ENCODE assay signal across 12 cellular contexts in genomic region chr7:23418046-23418445, GRCh38. TPM values are rescaled to one million over a fixed set of nuclear protein-coding genes. Genes with fewer than 3 reads are reported as not detected.
DNase-seq lines count a peak whose midpoint lies in the region; ATAC-seq, FAIRE-seq and TF ChIP-seq lines count a peak whose summit lies in the region.
"Had no signal": no experiment of that assay in that cellular context is flagged by ENCODE, and none has a peak within 500 bp of the region (broad histone marks: within the 10 kb centered on the region; RNA-seq: fewer than 3 reads in every experiment).

No MANE protein-coding gene starts in this region.

- H3K36me3 ChIP-seq in astrocyte (ENCODE audit: insufficient read depth, low read length): peaks cover 15% of the 10 kb centered on the region

- no peak overlapping the region for H3K4me2 ChIP-seq in A549
- H3K4me2 ChIP-seq in astrocyte (ENCODE audit: low read length): peak overlapping the region; percentile 13

- intact Hi-C loops in lower leg skin (cut with DNase I; ENCODE audit: low total_unique reads) (no loop called here), head of caudate nucleus (cut with DNase I) (no loop called here)

- H3K27me3 ChIP-seq in astrocyte (ENCODE audit: insufficient read depth, low read length): no peaks in the 10 kb centered on the region
- H3K27me3 ChIP-seq: SJCRH30 had no signal

- no peak overlapping the region for H3K4me3 Mint-ChIP-seq in astrocyte (ENCODE audit: unreplicated experiment)
- H3K4me3 Mint-ChIP-seq: B cell, memory B cell had no signal

- CTCF ChIA-PET in A549 (lab: Yijun Ruan, JAX): interaction anchor here (1.4 to 1.7 kb wide), 2 partner anchors 12 to 142 kb away, joined by 5 read pairs; no protein-coding TSS in a partner anchor

- FAIRE-seq in A549 (lab: Jason Lieb, UNC) (no peak), astrocyte (lab: Jason Lieb, UNC) (no peak)

- H3K4me1 Mint-ChIP-seq in astrocyte (ENCODE audit: low read depth, unreplicated experiment): peaks cover 11% of the 10 kb centered on the region
- H3K4me1 Mint-ChIP-seq: memory B cell had no signal

- H3K27ac ChIP-seq in A549: no peak overlapping the region
- no peak overlapping the region for H3K27ac ChIP-seq in astrocyte (ENCODE audit: low read depth, low read length)
- H3K27ac ChIP-seq: SJCRH30 had no signal

- no peak for TF ChIP-seq RAD21 in A549 (conservative IDR thresholded peaks at IDR 0.05 in 1 of 2, IDR thresholded peaks at IDR 0.05 in 1 of 2)

- H2AFZ ChIP-seq in astrocyte (ENCODE audit: low read depth, low read length): no peak overlapping the region

- H3K4me3 ChIP-seq in A549: no peak overlapping the region
- H3K4me3 ChIP-seq in astrocyte (ENCODE audit: insufficient read depth, low read depth, low read length): no peak overlapping the region
- no peak overlapping the region for H3K4me3 ChIP-seq in foreskin fibroblast (ENCODE audit: low read depth in 1 of 2, low read length in 2 of 2)
- no peak overlapping the region for H3K4me3 ChIP-seq in lower leg skin (ENCODE audit: low read depth, poor library complexity, severe bottlenecking)
- H3K4me3 ChIP-seq: SJCRH30 had no signal

- peaks cover 74% of the 10 kb centered on the region for H4K20me1 ChIP-seq in astrocyte (ENCODE audit: insufficient read depth, low read length)

- no peak for ATAC-seq in A549

- H3K4me1 ChIP-seq in A549 (peaks cover 10% of the 10 kb centered on the region), astrocyte (ENCODE audit: insufficient read depth, low read length) (peaks cover 8% of the 10 kb centered on the region)
- H3K4me1 ChIP-seq: SJCRH30 had no signal

- peak overlapping the region; percentile 75 for H3K27ac Mint-ChIP-seq in astrocyte (ENCODE audit: unreplicated experiment)
- H3K27ac Mint-ChIP-seq: B cell, memory B cell had no signal

- POLR2A ChIA-PET in A549 (lab: Yijun Ruan, JAX): no interaction called here

- peaks cover 13% of the 10 kb centered on the region for H3K36me3 Mint-ChIP-seq in astrocyte (ENCODE audit: low read depth, unreplicated experiment)
- H3K36me3 Mint-ChIP-seq: memory B cell had no signal

- peaks cover 96% of the 10 kb centered on the region for H3K79me2 ChIP-seq in astrocyte (ENCODE audit: insufficient read depth, low read length)

- no peak for TF ChIP-seq CTCF in A549 (IDR thresholded peaks at IDR 0.05)
- no peak for TF ChIP-seq CTCF in astrocyte (IDR thresholded peaks at IDR 0.05; ENCODE audit: insufficient read depth, low read depth, low read length)
- TF ChIP-seq CTCF in foreskin fibroblast (IDR thresholded peaks at IDR 0.05; ENCODE audit: low read depth, low read length): no peak
- no peak for TF ChIP-seq CTCF in lower leg skin (IDR thresholded peaks at IDR 0.05)

- TF ChIP-seq EP300 in A549 (IDR thresholded peaks at IDR 0.05): no peak

- no peaks in the 10 kb centered on the region for H3K9me3 Mint-ChIP-seq in astrocyte (ENCODE audit: unreplicated experiment)
- H3K9me3 Mint-ChIP-seq: memory B cell had no signal

- no peak for TF ChIP-seq POLR2A in A549 (IDR thresholded peaks at IDR 0.05; ENCODE audit: low read length)
- TF ChIP-seq POLR2A in lower leg skin (IDR thresholded peaks at IDR 0.05): no peak

- H3K9me3 ChIP-seq in A549 (no peaks in the 10 kb centered on the region), astrocyte (ENCODE audit: insufficient read depth, low read depth, low read length) (no peaks in the 10 kb centered on the region)
- H3K9me3 ChIP-seq: SJCRH30 had no signal

- no peaks in the 10 kb centered on the region for H3K27me3 Mint-ChIP-seq in astrocyte (ENCODE audit: low read depth, unreplicated experiment)

- H3K9ac ChIP-seq in astrocyte (ENCODE audit: low read length): no peak overlapping the region

- DNase-seq in A549 (ENCODE audit: low read depth in 1 of 2, low spot score in 1 of 2) (no peak), HT-29 (ENCODE audit: low spot score) (peak; percentile 20), astrocyte (ENCODE audit: low read depth) (peak; percentile 39), foreskin fibroblast (peak; percentile 39 to 69), lower leg skin (ENCODE audit: low spot score in 2 of 2) (no peak), NCI-H345 treated with DMSO at 0.1 percent for 48 hours (lab: John Stamatoyannopoulos, UW; ENCODE audit: unreplicated experiment) (no peak), nucleus accumbens (lab: John Stamatoyannopoulos, UW) (no peak), head of caudate nucleus (no peak)
- DNase-seq: activated CD4-positive, alpha-beta T cell treated with anti-CD3 and anti-CD28 coated beads for 1 hour; SJCRH30 had no signal

TF ChIP-seq in A549, 52 proteins besides CTCF, POLR2A, EP300 and RAD21:
- no peak for TF ChIP-seq BHLHE40 (IDR thresholded peaks at IDR 0.05; ENCODE audit: low read depth, low read length)
- peak; percentile 98 for TF ChIP-seq MAFK (IDR thresholded peaks at IDR 0.05; ENCODE audit: partially characterized antibody)
- no peak for TF ChIP-seq EHMT2 (IDR thresholded peaks at IDR 0.05; ENCODE audit: low read depth)
- peak in 1 of 2 experiments; percentile 57; a peak in 2 of 4 replicates for TF ChIP-seq CEBPB (IDR thresholded peaks at IDR 0.05)

RNA-seq across cellular contexts. Expression of gene IGF2BP3, which starts 52.2 kb away (rescaled TPM):
- polyA plus RNA-seq in A549 (2011; rRNA removed) (47.2 and 62.0 TPM in 2 replicates), A549 (2017; fragmentation: RNase III; extraction: RNeasy Plus Mini Kit Qiagen cat#74134 plus additional on column Dnase treatment) (26.7 to 30.4 TPM (median 30.1 TPM) in 3 replicates)
- polyA plus RNA-seq in A549 (2012; cell fraction: cytosol; rRNA removed): 12.0 and 12.1 TPM in 2 replicates
- polyA plus RNA-seq in A549 (2012; cell fraction: nucleus; rRNA removed): 27.3 and 36.5 TPM in 2 replicates
- polyA minus RNA-seq in A549 (2011; rRNA and poly(A)+ RNA removed): 50.5 and 51.7 TPM in 2 replicates
- total RNA-seq in HT-29 (2014; rRNA removed; shearing (Covaris generic)): 30.0 and 44.0 TPM in 2 replicates
- total RNA-seq in astrocyte (69.9 and 79.5 TPM in 2 replicates), lower leg skin (under 1 TPM in 1 of 4 donors, not detected in 3; 0.15 TPM)

Comparison
In these comparisons a context has a peak if more than half of its experiments do, and no peak if none do; other contexts are left out.
1. DNase-seq: peak in HT-29 (single experiment), astrocyte (single experiment) and foreskin fibroblast (2 of 2); none in A549 (0 of 2), lower leg skin (0 of 2), NCI-H345 treated with DMSO at 0.1 percent for 48 hours (single experiment), nucleus accumbens (0 of 56) and head of caudate nucleus (0 of 42).
2. RNA of gene IGF2BP3, which starts 52.2 kb away (total RNA-seq): 69.9 to 79.5 TPM in astrocyte and 30.0 to 44.0 TPM in HT-29; 0.15 TPM in lower leg skin; every median in the first group is over 10 times any median in the second.